ENCODE assay signal across 8 cellular contexts in the genomic region with DNA sequence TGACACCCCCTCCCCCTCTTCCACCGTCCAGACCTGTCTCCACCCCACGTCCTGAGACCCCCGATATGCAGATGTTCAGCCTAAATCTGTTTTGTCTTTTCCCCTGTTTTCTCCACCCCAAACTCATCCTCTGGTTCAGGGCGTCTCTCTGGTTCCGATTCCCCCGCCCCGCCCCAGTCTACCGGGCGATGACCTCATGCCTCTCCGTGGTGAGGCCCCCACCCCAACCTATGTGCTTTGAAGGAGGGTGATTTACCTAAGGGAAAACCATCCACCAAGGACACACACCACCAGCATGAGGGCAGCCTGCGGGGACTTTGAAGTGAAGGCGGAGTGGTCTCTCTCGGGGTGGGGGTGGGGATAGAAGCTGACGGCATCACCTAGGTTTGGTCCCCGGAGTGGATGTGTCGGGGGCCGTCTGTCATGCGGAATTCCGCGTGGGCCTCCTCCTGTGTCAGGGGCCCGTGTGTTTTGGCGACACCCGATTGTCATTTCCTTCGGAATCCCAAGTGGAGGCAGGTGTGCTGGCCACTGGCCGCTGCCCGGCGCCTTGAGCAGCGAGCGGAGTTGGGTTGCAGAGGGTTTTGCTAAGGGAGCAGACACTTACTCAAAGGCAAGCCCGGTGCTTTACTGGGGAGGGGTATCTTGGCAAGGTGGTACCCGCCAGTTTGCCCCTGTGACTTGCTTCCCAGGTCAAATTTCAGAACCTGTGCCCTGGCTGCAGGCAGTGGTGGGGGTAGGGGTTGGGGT. TPM values are rescaled to one million over a fixed set of nuclear protein-coding genes. Genes with fewer than 3 reads are reported as not detected.
DNase-seq lines count a peak whose midpoint lies in the region; ATAC-seq and TF ChIP-seq lines count a peak whose summit lies in the region.

No MANE protein-coding gene starts in this region.

- 32 to 41% (median 37%) methylated on average over 29 to 31 of the region's 31 CpGs for WGBS in heart left ventricle, 4 donors
- 45 to 48% methylated on average over 31 of the region's 31 CpGs for WGBS in sigmoid colon, 2 donors

- TF ChIP-seq CTCF in heart left ventricle (IDR thresholded peaks at IDR 0.05) (no peak), right atrium auricular region (IDR thresholded peaks at IDR 0.05) (no peak), sigmoid colon (IDR thresholded peaks at IDR 0.05) (no peak), GM20000 (IDR thresholded peaks at IDR 0.05; ENCODE audit: extremely low read depth, missing control alignments) (no peak)

- ATAC-seq in heart left ventricle (no peak), Right ventricle myocardium inferior (no peak), GM19467 (IDR thresholded peaks at IDR 0.05; ENCODE audit: unreplicated experiment) (no peak), HG03354 (IDR thresholded peaks at IDR 0.05; ENCODE audit: poor library complexity, severe bottlenecking, unreplicated experiment) (no peak)

- TF ChIP-seq POLR2A in heart left ventricle (IDR thresholded peaks at IDR 0.05), result no peak
- no peak for TF ChIP-seq POLR2A in sigmoid colon (IDR thresholded peaks at IDR 0.05)

- TF ChIP-seq EP300 in sigmoid colon (IDR thresholded peaks at IDR 0.05), result no peak

- intact Hi-C loops in heart left ventricle (cut with DNase I), result loop anchor here in 1 of 10 donors (2.0 kb wide), 1 partner anchor 47 kb away; no protein-coding TSS in a partner anchor
- intact Hi-C loops in Right ventricle myocardium inferior (cut with DNase I), result loop anchor here (2.0 to 5.0 kb wide), 2 partner anchors 65 to 110 kb away; a partner anchor contains a TSS
- intact Hi-C loops in sigmoid colon (cut with DNase I), result loop anchor here (2.0 kb wide), 1 partner anchor 65 kb away; a partner anchor contains a TSS

- H3K36me3 ChIP-seq in heart left ventricle (peaks cover 0 to 24% (median 2%) of the 10 kb centered on the region in 9 donors), right atrium auricular region (no peaks in the 10 kb centered on the region), sigmoid colon (peaks cover 0 to 5% (median 2%) of the 10 kb centered on the region in 4 donors)

- H3K27me3 ChIP-seq in heart left ventricle, result no peaks in the 10 kb centered on the region
- H3K27me3 ChIP-seq in right atrium auricular region, result no peaks in the 10 kb centered on the region
- no peaks in the 10 kb centered on the region for H3K27me3 ChIP-seq in sigmoid colon

- H3K4me1 ChIP-seq in heart left ventricle (peaks cover 4 to 55% (median 15%) of the 10 kb centered on the region in 12 donors), right atrium auricular region (peaks cover 0 to 49% of the 10 kb centered on the region in 2 donors), sigmoid colon (peaks cover 0 to 59% (median 38%) of the 10 kb centered on the region in 4 donors)

- H3K27ac ChIP-seq in heart left ventricle, result peak overlapping the region in 4 of 12 donors; percentile 85 to 95 (median 90)
- H3K27ac ChIP-seq in right atrium auricular region, result peak overlapping the region; percentile 79 to 89
- H3K27ac ChIP-seq in sigmoid colon, result peak overlapping the region; percentile 81 to 92 (median 86)

- H3K4me3 ChIP-seq in heart left ventricle (peak overlapping the region; percentile 81 to 100 (median 98)), right atrium auricular region (peak overlapping the region; percentile 99), sigmoid colon (peak overlapping the region; percentile 75 to 92 (median 89))

- H3K9me3 ChIP-seq in heart left ventricle (no peaks in the 10 kb centered on the region), right atrium auricular region (no peaks in the 10 kb centered on the region), sigmoid colon (no peaks in the 10 kb centered on the region)

- DNase-seq in heart left ventricle (no peak), Right ventricle myocardium inferior (ENCODE audit: missing footprints) (no peak), right atrium auricular region (ENCODE audit: low spot score) (peak; percentile 61), sigmoid colon (no peak), GM20000 (ENCODE audit: low spot score) (no peak)
- DNase-seq in activated effector memory CD4-positive, alpha-beta T cell treated with Interleukin-2 at 50 U/mL for 16 hours, result peak; percentile 21

RNA-seq across cellular contexts. Expression of a gene that starts 1.4 kb away (rescaled TPM):
- total RNA-seq in heart left ventricle, result 10 to 100 TPM; 15.4 to 41.0 (median 26.4) TPM
- polyA plus RNA-seq in heart left ventricle, result 10 to 100 TPM; 13.9 to 23.5 TPM
- 19.4 TPM for total RNA-seq in Right ventricle myocardium inferior
- total RNA-seq in right atrium auricular region, result 10 to 100 TPM; 20.6 to 21.7 TPM
- total RNA-seq in sigmoid colon, result 10 to 100 TPM; 11.8 to 44.6 (median 20.5) TPM
- polyA plus RNA-seq in sigmoid colon, result 10 to 100 TPM; 11.4 to 33.3 (median 13.9) TPM

RNA-seq across cellular contexts. Expression of a gene that starts 7.1 kb away (rescaled TPM):
- 10 to 100 TPM in 5 of 9 donors, 1 to 10 TPM in 4; 7.4 to 32.3 (median 10.1) TPM for total RNA-seq in heart left ventricle
- 10 to 100 TPM; 17.9 to 34.3 TPM for polyA plus RNA-seq in heart left ventricle
- total RNA-seq in Right ventricle myocardium inferior, result 11.1 TPM
- total RNA-seq in right atrium auricular region, result 10 to 100 TPM; 14.1 to 18.4 TPM
- 10 to 100 TPM; 11.7 to 18.1 (median 17.0) TPM for total RNA-seq in sigmoid colon
- polyA plus RNA-seq in sigmoid colon, result 10 to 100 TPM in 1 of 3 donors, 1 to 10 TPM in 2; 7.2 to 22.5 (median 7.2) TPM

RNA-seq across cellular contexts. Expression of a gene that starts 24.3 kb away (rescaled TPM):
- total RNA-seq in heart left ventricle, result not detected
- not detected for polyA plus RNA-seq in heart left ventricle
- total RNA-seq in Right ventricle myocardium inferior, result not detected
- not detected for total RNA-seq in right atrium auricular region
- not detected for total RNA-seq in sigmoid colon
- polyA plus RNA-seq in sigmoid colon, result 1 to 10 TPM in 1 of 3 donors, not detected in 2; 2.9 TPM

RNA-seq across cellular contexts. Expression of a gene that starts 27.2 kb away (rescaled TPM):
- not detected for total RNA-seq in heart left ventricle
- under 1 TPM in 1 of 2 donors, not detected in 1; 0.15 TPM for polyA plus RNA-seq in heart left ventricle
- not detected for total RNA-seq in Right ventricle myocardium inferior
- total RNA-seq in right atrium auricular region, result not detected
- not detected for total RNA-seq in sigmoid colon
- 10 to 100 TPM; 15.1 to 72.7 (median 30.3) TPM for polyA plus RNA-seq in sigmoid colon

RNA-seq across cellular contexts. Expression of a gene that starts 31.4 kb away (rescaled TPM):
- 1 to 10 TPM in 3 of 9 donors, under 1 TPM in 3, not detected in 3; 0.63 to 1.8 (median 0.93) TPM for total RNA-seq in heart left ventricle
- not detected for polyA plus RNA-seq in heart left ventricle
- total RNA-seq in Right ventricle myocardium inferior, result not detected
- not detected for total RNA-seq in right atrium auricular region
- total RNA-seq in sigmoid colon, result 1 to 10 TPM in 1 of 4 donors, not detected in 3; 1.4 TPM
- 1 to 10 TPM in 1 of 3 donors, not detected in 2; 1.5 TPM for polyA plus RNA-seq in sigmoid colon

Comparison
In these comparisons a context has a peak if more than half of its experiments do, and no peak if none do; other contexts are left out.
1. DNase-seq: peak in activated effector memory CD4-positive, alpha-beta T cell treated with Interleukin-2 at 50 U/mL for 16 hours (single experiment) and right atrium auricular region (single experiment); none in heart left ventricle (0 of 5), Right ventricle myocardium inferior (single experiment), sigmoid colon (single experiment) and GM20000 (single experiment).
2. Peak in every context shown above with its lines, with median percentiles within 50 percentile points of each other: H3K4me3 ChIP-seq.